14 cellular contexts compared by ENCODE assay signal in genomic region chr2:27893031-27893430, GRCh38. TPM values are rescaled to one million over a fixed set of nuclear protein-coding genes. Genes with fewer than 3 reads are reported as not detected.
DNase-seq lines count a peak whose midpoint lies in the region; ATAC-seq and TF ChIP-seq lines count a peak whose summit lies in the region.
"Had no signal": no experiment of that assay in that cellular context is flagged by ENCODE, and none has a peak within 500 bp of the region (broad histone marks: within the 10 kb centered on the region; RNA-seq: fewer than 3 reads in every experiment).

No MANE protein-coding gene starts in this region.

- H3K79me2 ChIP-seq in OCI-LY7 (ENCODE audit: insufficient read depth, low read depth, low read length), result peaks cover 12% of the 10 kb centered on the region; the same call in 1 of the 2 replicates

- POLR2A ChIA-PET in OCI-LY7 (lab: Charles Lee), result interaction anchor here (0.6 to 1.0 kb wide), 3 partner anchors 17 to 519 kb away, joined by 3 to 4 read pairs (median 3); no protein-coding TSS in a partner anchor

- WGBS in stomach, 5 donors, result 61 to 70% (median 65%) methylated on average over 3 of the region's 3 CpGs

- ATAC-seq in activated naive CD4-positive, alpha-beta T cell treated with anti-CD3 and anti-CD28 coated beads, Interleukin-2, amount 50 U/mL, for 72 hours, result no peak
- no peak for ATAC-seq in central memory CD8-positive, alpha-beta T cell (replicated peaks; ENCODE audit: extremely low read depth, poor library complexity, severe bottlenecking)
- ATAC-seq: left ventricle myocardium superior, psoas muscle, Right ventricle myocardium inferior had no signal

- H3K4me1 ChIP-seq in OCI-LY7 (ENCODE audit: insufficient read depth, low read length, poor library complexity, severe bottlenecking) (peaks cover 31% of the 10 kb centered on the region), vagina (peaks cover 19% of the 10 kb centered on the region), stomach (peaks cover 0 to 39% (median 22%) of the 10 kb centered on the region in 4 donors)

- peaks cover 5 to 9% of the 10 kb centered on the region in 2 donors for H3K9me3 Mint-ChIP-seq in activated naive CD4-positive, alpha-beta T cell treated with anti-CD3 and anti-CD28 coated beads, Interleukin-2, amount 50 U/mL, for 72 hours
- no peaks in the 10 kb centered on the region for H3K9me3 Mint-ChIP-seq in central memory CD8-positive, alpha-beta T cell
- H3K9me3 Mint-ChIP-seq: T-helper 1 cell treated with Interleukin-12 subunit alpha and Interleukin-12 subunit beta and Interleukin-4 antibody, amounts not matched to agents 30 μg/mL and 1 μg/mL, for 36 hours had no signal

- H3K9me3 ChIP-seq in OCI-LY7 (ENCODE audit: low read length) (no peaks in the 10 kb centered on the region), vagina (no peaks in the 10 kb centered on the region), stomach (no peaks in the 10 kb centered on the region)
- H3K9me3 ChIP-seq: psoas muscle, spleen had no signal

- CTCF ChIA-PET in OCI-LY7 (lab: Charles Lee; ENCODE audit: unreplicated experiment), result no interaction called here

- H4K20me1 ChIP-seq in OCI-LY7 (ENCODE audit: insufficient read depth, low read length), result no peaks in the 10 kb centered on the region

- H3K4me3 ChIP-seq in OCI-LY7 (ENCODE audit: low read depth, low read length, poor library complexity, severe bottlenecking) (no peak overlapping the region), vagina (no peak overlapping the region), stomach (no peak overlapping the region)
- H3K4me3 ChIP-seq: psoas muscle had no signal

- peaks cover 10% of the 10 kb centered on the region for H3K27me3 Mint-ChIP-seq in central memory CD8-positive, alpha-beta T cell

- TF ChIP-seq EP300 in stomach (IDR thresholded peaks at IDR 0.05), result no peak

- peaks cover 36 to 76% of the 10 kb centered on the region in 2 donors for H3K36me3 Mint-ChIP-seq in activated naive CD4-positive, alpha-beta T cell treated with anti-CD3 and anti-CD28 coated beads, Interleukin-2, amount 50 U/mL, for 72 hours
- peaks cover 40% of the 10 kb centered on the region for H3K36me3 Mint-ChIP-seq in central memory CD8-positive, alpha-beta T cell (ENCODE audit: insufficient read depth)

- TF ChIP-seq CTCF in OCI-LY7 (conservative IDR thresholded peaks at IDR 0.05; ENCODE audit: low read length) (no peak), vagina (IDR thresholded peaks at IDR 0.05) (no peak), stomach (IDR thresholded peaks at IDR 0.05) (no peak)

- H3K27ac ChIP-seq in OCI-LY7 (ENCODE audit: low read depth, low read length, poor library complexity, severe bottlenecking), result no peak overlapping the region
- peak overlapping the region; percentile 15 for H3K27ac ChIP-seq in vagina
- no peak overlapping the region for H3K27ac ChIP-seq in stomach
- H3K27ac ChIP-seq: psoas muscle had no signal

- intact Hi-C loops in OCI-LY7 (cut with micrococcal nuclease; ENCODE audit: unreplicated experiment) (loop anchor here (5.0 to 10.0 kb wide), 3 partner anchors 121 to 1858 kb away; partner anchors contain the start of genes MRPL33, PPP1CB and RAB10), vagina (cut with DNase I) (loop anchor here (10.0 kb wide), 1 partner anchor 178 kb away; no protein-coding TSS in a partner anchor), stomach (cut with DNase I; ENCODE audit: low total_unique reads) (no loop called here)

- peak overlapping the region; percentile 16 for H3K4me2 ChIP-seq in OCI-LY7 (ENCODE audit: low read length)

- H2AFZ ChIP-seq in OCI-LY7 (ENCODE audit: low read length), result no peak overlapping the region

- H3K9me2 ChIP-seq in OCI-LY7 (ENCODE audit: insufficient read depth, low read length), result no peaks in the 10 kb centered on the region

- H3K4me3 Mint-ChIP-seq in central memory CD8-positive, alpha-beta T cell, result no peak overlapping the region
- H3K4me3 Mint-ChIP-seq: T-helper 1 cell treated with Interleukin-12 subunit alpha and Interleukin-12 subunit beta and Interleukin-4 antibody, amounts not matched to agents 30 μg/mL and 1 μg/mL, for 36 hours had no signal

- peak overlapping the region; percentile 79 to 97 for H3K27ac Mint-ChIP-seq in activated naive CD4-positive, alpha-beta T cell treated with anti-CD3 and anti-CD28 coated beads, Interleukin-2, amount 50 U/mL, for 72 hours
- peak overlapping the region; percentile 99 for H3K27ac Mint-ChIP-seq in central memory CD8-positive, alpha-beta T cell (ENCODE audit: low read depth)

- no TSS peak for BruUV-seq in OCI-LY7 (replicated peaks; lab: Mats Ljungman, UMichigan)

- TF ChIP-seq POLR2A in vagina (IDR thresholded peaks at IDR 0.05) (no peak), stomach (IDR thresholded peaks at IDR 0.05) (no peak)

- H3K4me1 Mint-ChIP-seq in central memory CD8-positive, alpha-beta T cell, result peaks cover 63% of the 10 kb centered on the region

- peaks cover 10% of the 10 kb centered on the region for H3K36me3 ChIP-seq in OCI-LY7 (ENCODE audit: insufficient read depth, low read length)
- peaks cover 0 to 3% of the 10 kb centered on the region in 2 donors for H3K36me3 ChIP-seq in vagina
- H3K36me3 ChIP-seq in stomach, result peaks cover 0 to 34% (median 13%) of the 10 kb centered on the region in 4 donors

- H3K27me3 ChIP-seq in vagina, result no peaks in the 10 kb centered on the region
- H3K27me3 ChIP-seq in stomach, result no peaks in the 10 kb centered on the region
- H3K27me3 ChIP-seq: spleen had no signal

- no peak for DNase-seq in activated naive CD4-positive, alpha-beta T cell treated with anti-CD3 and anti-CD28 coated beads, Interleukin-2, amount 50 U/mL, for 72 hours (ENCODE audit: low spot score in 2 of 2)
- DNase-seq in activated naive CD4-positive, alpha-beta T cell treated with Interleukin-2 at 50 U/mL for 16 hours, result no peak
- no peak for DNase-seq in OCI-LY7 (ENCODE audit: low spot score)
- no peak for DNase-seq in central memory CD8-positive, alpha-beta T cell (ENCODE audit: low spot score in 2 of 2)
- no peak for DNase-seq in vagina (ENCODE audit: extremely low spot score in 2 of 2)
- DNase-seq in stomach, result no peak
- DNase-seq in GM19240 (ENCODE audit: insufficient read length, low spot score), result no peak
- DNase-seq in middle frontal gyrus (ENCODE audit: extremely low spot score, low spot score), result no peak
- DNase-seq: left ventricle myocardium superior, NCI-H1417, psoas muscle, spleen had no signal

RNA-seq across cellular contexts. Expression of gene BABAM2, which starts 2.5 kb away (rescaled TPM):
- total RNA-seq in activated naive CD4-positive, alpha-beta T cell treated with anti-CD3 and anti-CD28 coated beads, Interleukin-2, amount 50 U/mL, for 72 hours, result 10 to 100 TPM; 45.2 to 59.8 TPM
- 13.4 and 19.7 TPM in 2 replicates for total RNA-seq in OCI-LY7 (2014; rRNA removed; shearing (Covaris generic))
- 32.8 and 33.2 TPM in 2 replicates for total RNA-seq in OCI-LY7 (2022)
- 41.0 TPM for total RNA-seq in vagina
- 10 to 100 TPM; 14.2 to 41.4 (median 24.1) TPM for total RNA-seq in stomach
- 10 to 100 TPM; 16.0 to 24.3 (median 16.2) TPM for polyA plus RNA-seq in stomach

RNA-seq across cellular contexts. Expression of gene RBKS, which starts 2.8 kb away (rescaled TPM):
- 10 to 100 TPM in 1 of 2 donors, 1 to 10 TPM in 1; 1.5 to 12.1 TPM for total RNA-seq in activated naive CD4-positive, alpha-beta T cell treated with anti-CD3 and anti-CD28 coated beads, Interleukin-2, amount 50 U/mL, for 72 hours
- total RNA-seq in OCI-LY7 (2014; rRNA removed; shearing (Covaris generic)), result 0.88 and 1.1 TPM in 2 replicates
- 1.0 and 1.1 TPM in 2 replicates for total RNA-seq in OCI-LY7 (2022)
- total RNA-seq in vagina, result 2.2 TPM
- total RNA-seq in stomach, result 1 to 10 TPM in 2 of 5 donors, not detected in 3; 2.7 to 2.9 TPM
- 1 to 10 TPM in 2 of 3 donors, under 1 TPM in 1; 0.76 to 1.9 (median 1.4) TPM for polyA plus RNA-seq in stomach
